ENCODE assay signal across 2 cellular contexts in genomic region chr9:127116088-127116726, GRCh38.
TF ChIP-seq lines count a peak whose summit lies in the region.

No MANE protein-coding gene starts in this region.

TF ChIP-seq in IMR-90, 13 proteins besides CTCF, POLR2A, EP300 and RAD21:
- TF ChIP-seq MAFK (IDR thresholded peaks at IDR 0.05; ENCODE audit: low read depth, low read length): no peak
- TF ChIP-seq CHD1 (IDR thresholded peaks at IDR 0.05; ENCODE audit: low read depth, low read length): no peak

TF ChIP-seq in K562, 482 proteins besides CTCF, POLR2A, EP300 and RAD21:
- TF ChIP-seq BRCA1 (IDR thresholded peaks at IDR 0.05) (no peak), BRCA1 (CRISPR knock-in tag; IDR thresholded peaks at IDR 0.05) (no peak), HOXB6 (CRISPR knock-in tag; IDR thresholded peaks at IDR 0.05; ENCODE audit: borderline replicate concordance) (no peak), MTA1 (IDR thresholded peaks at IDR 0.05; ENCODE audit: borderline replicate concordance) (no peak), NR2C2 (CRISPR knock-in tag; IDR thresholded peaks at IDR 0.05) (no peak), NR2C2 (tag; IDR thresholded peaks at IDR 0.05) (no peak; the same call in 1 of the 2 replicates), STAT5B (CRISPR knock-in tag; IDR thresholded peaks at IDR 0.05) (no peak), CGGBP1 (CRISPR knock-in tag; IDR thresholded peaks at IDR 0.05) (no peak), POLR2B (IDR thresholded peaks at IDR 0.05; ENCODE audit: low read depth, partially characterized antibody) (no peak), HCFC1 (IDR thresholded peaks at IDR 0.05; ENCODE audit: low read depth, low read length) (no peak), ZBTB9 (CRISPR knock-in tag; IDR thresholded peaks at IDR 0.05) (no peak), RUNX1 (IDR thresholded peaks at IDR 0.05; ENCODE audit: low read depth) (no peak), DLX4 (CRISPR knock-in tag; IDR thresholded peaks at IDR 0.05) (no peak), MBD2 (IDR thresholded peaks at IDR 0.05; ENCODE audit: borderline replicate concordance, low read depth) (no peak), ZHX1 (conservative IDR thresholded peaks at IDR 0.05; ENCODE audit: low read length) (no peak), NR3C1 (CRISPR knock-in tag; IDR thresholded peaks at IDR 0.05) (no peak), HLTF (IDR thresholded peaks at IDR 0.05) (no peak), ZNF274 (IDR thresholded peaks at IDR 0.05; ENCODE audit: borderline replicate concordance, low read depth, low read length) (no peak), TAF15 (IDR thresholded peaks at IDR 0.05; ENCODE audit: low read depth, low read length) (no peak), BDP1 (IDR thresholded peaks at IDR 0.05; ENCODE audit: insufficient read depth, insufficient read length) (no peak), NCOA4 (IDR thresholded peaks at IDR 0.05; ENCODE audit: partially characterized antibody) (no peak), ZNF766 (CRISPR knock-in tag; conservative IDR thresholded peaks at IDR 0.05) (0 out of 2 replicates have a peak, but pooled peaks have one; percentile 28), GABPA (tag; conservative IDR thresholded peaks at IDR 0.05; ENCODE audit: low read depth) (peak; percentile 73), SAP30 (IDR thresholded peaks at IDR 0.05; ENCODE audit: borderline replicate concordance, insufficient read depth, low read depth, low read length, poor library complexity, severe bottlenecking) (no peak), ZNF57 (CRISPR knock-in tag; IDR thresholded peaks at IDR 0.05) (no peak), SRSF7 (optimal IDR thresholded peaks at IDR 0.05; ENCODE audit: low read depth, low read length) (no peak), NFRKB (IDR thresholded peaks at IDR 0.05; ENCODE audit: low read depth) (no peak), ZBTB12 (CRISPR knock-in tag; IDR thresholded peaks at IDR 0.05) (no peak), FOXA1 (IDR thresholded peaks at IDR 0.05; ENCODE audit: borderline replicate concordance) (no peak), FOXP1 (CRISPR knock-in tag; IDR thresholded peaks at IDR 0.05) (no peak), ZBTB1 (CRISPR knock-in tag; IDR thresholded peaks at IDR 0.05; ENCODE audit: borderline replicate concordance, low read depth) (no peak), ERF (CRISPR knock-in tag; IDR thresholded peaks at IDR 0.05) (no peak), RNF2 (IDR thresholded peaks at IDR 0.05) (no peak), ZSCAN29 (IDR thresholded peaks at IDR 0.05) (no peak), TAL1 (IDR thresholded peaks at IDR 0.05) (no peak), ID3 (CRISPR knock-in tag; IDR thresholded peaks at IDR 0.05) (no peak), ID3 (tag; IDR thresholded peaks at IDR 0.05) (peak; percentile 19; the same call in 1 of the 2 replicates), ZNF217 (CRISPR knock-in tag; IDR thresholded peaks at IDR 0.05) (no peak), ZNF639 (CRISPR knock-in tag; conservative IDR thresholded peaks at IDR 0.05 in 1 of 2, IDR thresholded peaks at IDR 0.05 in 1 of 2) (peak in 1 of 2 experiments; percentile 46; a peak in 1 of 4 replicates), ZNF551 (CRISPR knock-in tag; IDR thresholded peaks at IDR 0.05) (no peak), ZFP30 (CRISPR knock-in tag; IDR thresholded peaks at IDR 0.05; ENCODE audit: borderline replicate concordance) (no peak), ZNF184 (CRISPR knock-in tag; IDR thresholded peaks at IDR 0.05) (no peak), RHOXF2B (CRISPR knock-in tag; conservative IDR thresholded peaks at IDR 0.05) (no peak), SMAD2 (IDR thresholded peaks at IDR 0.05; ENCODE audit: low read depth, low read length) (no peak), VEZF1 (CRISPR knock-in tag; IDR thresholded peaks at IDR 0.05) (peak; percentile 67), RAD51 (IDR thresholded peaks at IDR 0.05; ENCODE audit: borderline replicate concordance, low read depth) (no peak), ZNF124 (CRISPR knock-in tag; IDR thresholded peaks at IDR 0.05) (no peak), ZC3H11A (IDR thresholded peaks at IDR 0.05; ENCODE audit: low read depth, low read length) (no peak), ZNF589 (CRISPR knock-in tag; IDR thresholded peaks at IDR 0.05; ENCODE audit: low read depth) (0 out of 2 replicates have a peak, but pooled peaks have one; percentile 33), IFI16 (CRISPR knock-in tag; IDR thresholded peaks at IDR 0.05) (no peak), MLLT1 (IDR thresholded peaks at IDR 0.05) (no peak), BACH1 (tag; IDR thresholded peaks at IDR 0.05) (0 out of 2 replicates have a peak, but pooled peaks have one; percentile 57), MTA3 (IDR thresholded peaks at IDR 0.05; ENCODE audit: borderline replicate concordance) (no peak), FOSL1 (tag; conservative IDR thresholded peaks at IDR 0.05) (peak; percentile 45; the same call in 1 of the 2 replicates), PHB2 (IDR thresholded peaks at IDR 0.05; ENCODE audit: low read depth) (no peak), CCAR2 (IDR thresholded peaks at IDR 0.05; ENCODE audit: low read depth, low read length) (no peak), HMG20B (CRISPR knock-in tag; IDR thresholded peaks at IDR 0.05) (no peak), ZNF23 (CRISPR knock-in tag; IDR thresholded peaks at IDR 0.05) (no peak), HIVEP1 (CRISPR knock-in tag; IDR thresholded peaks at IDR 0.05) (no peak), ELK1 (CRISPR knock-in tag; IDR thresholded peaks at IDR 0.05) (no peak), YY1 (IDR thresholded peaks at IDR 0.05; ENCODE audit: borderline replicate concordance in 1 of 3, control insufficient read depth in 1 of 3, extremely low read depth in 1 of 3, insufficient read depth in 3 of 3, insufficient read length in 1 of 3, insufficient replicate concordance in 2 of 3, low read depth in 1 of 3, low read length in 2 of 3) (no peak), POLR2H (tag; IDR thresholded peaks at IDR 0.05; ENCODE audit: low read depth) (no peak), NFATC3 (IDR thresholded peaks at IDR 0.05) (no peak), ZNF384 (IDR thresholded peaks at IDR 0.05; ENCODE audit: low read depth, low read length) (no peak), ZKSCAN8 (CRISPR knock-in tag; IDR thresholded peaks at IDR 0.05) (0 out of 2 replicates have a peak, but pooled peaks have one; percentile 42), TARDBP (IDR thresholded peaks at IDR 0.05) (no peak), ETV1 (tag; conservative IDR thresholded peaks at IDR 0.05; ENCODE audit: low read depth) (0 out of 2 replicates have a peak, but pooled peaks have one; percentile 31), HNRNPLL (IDR thresholded peaks at IDR 0.05; ENCODE audit: low read depth, low read length, poor library complexity, severe bottlenecking) (no peak), JUND (IDR thresholded peaks at IDR 0.05; ENCODE audit: borderline replicate concordance, low read depth, low read length) (peak; percentile 42; the same call in 1 of the 2 replicates), JUND (tag; IDR thresholded peaks at IDR 0.05; ENCODE audit: borderline replicate concordance, low read depth, low read length) (no peak), ZNF717 (CRISPR knock-in tag; IDR thresholded peaks at IDR 0.05) (no peak), BCL6 (CRISPR knock-in tag; IDR thresholded peaks at IDR 0.05) (no peak)
